1 cellular context compared by ENCODE assay signal in genomic region chr2:233448565-233448964, GRCh38.
TF ChIP-seq lines count a peak whose summit lies in the region.

No MANE protein-coding gene starts in this region.

TF ChIP-seq in GM23338, 12 proteins besides CTCF, POLR2A, EP300 and RAD21 (continued from another document):
- TF ChIP-seq ZNF462 (CRISPR knock-in tag; IDR thresholded peaks at IDR 0.05): no peak
- no peak for TF ChIP-seq JUNB (IDR thresholded peaks at IDR 0.05; ENCODE audit: unreplicated experiment)
- no peak for TF ChIP-seq EZH2 (IDR thresholded peaks at IDR 0.05; ENCODE audit: low read depth, unreplicated experiment)
- no peak for TF ChIP-seq POLR2AphosphoS5 (IDR thresholded peaks at IDR 0.05; ENCODE audit: low read depth)
- TF ChIP-seq ZNF331 (CRISPR knock-in tag; IDR thresholded peaks at IDR 0.05; ENCODE audit: low read depth): no peak
- TF ChIP-seq CREB1 (CRISPR knock-in tag; IDR thresholded peaks at IDR 0.05; ENCODE audit: low read depth): no peak
- TF ChIP-seq ZNF114 (CRISPR knock-in tag; IDR thresholded peaks at IDR 0.05): no peak
